In the genomic region with DNA sequence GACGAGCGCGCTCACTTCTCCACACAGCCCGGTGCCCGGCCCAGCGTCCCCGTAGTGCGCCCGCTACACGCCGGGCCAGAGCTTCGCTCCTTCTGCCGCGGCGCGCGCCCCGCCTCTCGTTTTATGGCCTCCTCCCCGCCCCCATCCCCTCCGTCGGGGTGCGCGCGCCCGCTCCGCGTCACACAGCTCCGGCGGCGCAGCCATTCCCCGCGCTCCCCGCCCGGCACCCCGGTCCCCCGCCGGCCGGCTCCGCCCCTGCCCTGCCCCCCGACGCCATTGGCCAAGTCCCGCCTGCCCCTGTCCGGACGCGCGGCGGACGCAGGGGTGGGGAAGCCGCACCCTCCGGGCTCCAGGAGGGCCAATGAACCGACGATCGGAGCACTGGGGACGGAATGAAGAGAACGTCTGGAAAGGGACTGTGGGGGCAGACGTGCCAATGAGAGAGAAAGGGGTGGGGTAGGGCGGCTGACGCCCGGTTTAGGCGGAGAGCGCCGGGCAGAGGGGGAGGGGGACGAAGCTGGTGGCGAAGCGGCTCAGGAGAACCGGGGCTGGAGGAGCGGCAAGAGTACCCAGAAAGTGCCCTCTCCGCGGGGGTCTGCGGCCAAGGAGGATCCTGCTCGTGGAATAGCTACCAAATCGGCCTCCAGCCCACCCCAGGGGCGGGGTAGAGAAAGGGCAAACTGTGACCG, we compare ENCODE assay signal across 1 cellular context.
TF ChIP-seq lines count a peak whose summit lies in the region.

TOB1 (minus strand) TSS at position 94 of the 689 bp plus-strand sequence. CDS start 2,337 bp downstream, outside the sequence.

TF ChIP-seq in HepG2, 621 proteins besides CTCF, POLR2A, EP300 and RAD21 (continued from another document and continues in another):
- TF ChIP-seq IRF1 (CRISPR knock-in tag; IDR thresholded peaks at IDR 0.05; ENCODE audit: low read depth) (no peak), MYNN (CRISPR knock-in tag; IDR thresholded peaks at IDR 0.05; ENCODE audit: low read depth) (0 out of 2 replicates have a peak, but pooled peaks have one; percentile 64), ZNF460 (CRISPR knock-in tag; IDR thresholded peaks at IDR 0.05; ENCODE audit: borderline replicate concordance) (no peak), NFE2 (CRISPR knock-in tag; IDR thresholded peaks at IDR 0.05) (peak; percentile 45; the same call in 1 of the 2 replicates), ZHX1 (CRISPR knock-in tag; IDR thresholded peaks at IDR 0.05; ENCODE audit: low read depth) (peak; percentile 80; the same call in 1 of the 2 replicates), MEF2D (CRISPR knock-in tag; IDR thresholded peaks at IDR 0.05) (no peak), HNRNPH1 (optimal IDR thresholded peaks at IDR 0.05; ENCODE audit: low read depth, low read length) (peak; percentile 68), PITX1 (CRISPR knock-in tag; IDR thresholded peaks at IDR 0.05) (peak; percentile 82), ZNF670 (CRISPR knock-in tag; IDR thresholded peaks at IDR 0.05; ENCODE audit: borderline replicate concordance) (peak; percentile 13; the same call in 1 of the 2 replicates), FOXP1 (IDR thresholded peaks at IDR 0.05) (no peak), FOXP1 (CRISPR knock-in tag; IDR thresholded peaks at IDR 0.05) (no peak; the same call in 1 of the 2 replicates), ZNF558 (CRISPR knock-in tag; IDR thresholded peaks at IDR 0.05; ENCODE audit: borderline replicate concordance) (peak; percentile 67; the same call in 1 of the 2 replicates), SOX6 (IDR thresholded peaks at IDR 0.05) (no peak), SOX6 (CRISPR knock-in tag; IDR thresholded peaks at IDR 0.05) (peak; percentile 54), MED13 (CRISPR knock-in tag; IDR thresholded peaks at IDR 0.05) (peak; percentile 91), CREBL2 (CRISPR knock-in tag; IDR thresholded peaks at IDR 0.05; ENCODE audit: borderline replicate concordance) (no peak), KLF6 (CRISPR knock-in tag; IDR thresholded peaks at IDR 0.05) (peak; percentile 96; the same call in 1 of the 2 replicates), JDP2 (CRISPR knock-in tag; IDR thresholded peaks at IDR 0.05; ENCODE audit: borderline replicate concordance) (no peak; the same call in 1 of the 2 replicates), ISX (CRISPR knock-in tag; conservative IDR thresholded peaks at IDR 0.05) (peak; percentile 74; the same call in 1 of the 2 replicates), ISL2 (CRISPR knock-in tag; IDR thresholded peaks at IDR 0.05) (peak; percentile 93), MED8 (CRISPR knock-in tag; IDR thresholded peaks at IDR 0.05; ENCODE audit: insufficient replicate concordance) (no peak), HNF4A (CRISPR knock-in tag; IDR thresholded peaks at IDR 0.05) (peak; percentile 57; the same call in 1 of the 2 replicates), NFIB (CRISPR knock-in tag; IDR thresholded peaks at IDR 0.05; ENCODE audit: borderline replicate concordance) (no peak), AKAP8 (CRISPR knock-in tag; IDR thresholded peaks at IDR 0.05) (peak; percentile 81; the same call in 1 of the 2 replicates), RNF2 (conservative IDR thresholded peaks at IDR 0.05; ENCODE audit: low read depth) (no peak), ZNF563 (CRISPR knock-in tag; IDR thresholded peaks at IDR 0.05) (peak; percentile 46; the same call in 1 of the 2 replicates), ATAD3A (CRISPR knock-in tag; IDR thresholded peaks at IDR 0.05) (0 out of 2 replicates have a peak, but pooled peaks have one; percentile 82), NR2F1 (CRISPR knock-in tag; IDR thresholded peaks at IDR 0.05) (peak in 1 of 2 experiments; percentile 50; a peak in 1 of 4 replicates), HHEX (CRISPR knock-in tag; IDR thresholded peaks at IDR 0.05) (no peak), MXD4 (CRISPR knock-in tag; IDR thresholded peaks at IDR 0.05) (peak; percentile 86; the same call in 1 of the 2 replicates), NR2C2 (CRISPR knock-in tag; IDR thresholded peaks at IDR 0.05; ENCODE audit: borderline replicate concordance) (no peak; the same call in 1 of the 2 replicates), ARID4A (CRISPR knock-in tag; IDR thresholded peaks at IDR 0.05; ENCODE audit: borderline replicate concordance) (peak; percentile 85), ZNF142 (CRISPR knock-in tag; IDR thresholded peaks at IDR 0.05) (peak; percentile 82; the same call in 1 of the 2 replicates), ZNF672 (CRISPR knock-in tag; IDR thresholded peaks at IDR 0.05) (no peak), KLF16 (CRISPR knock-in tag; IDR thresholded peaks at IDR 0.05) (peak; percentile 64 to 95; a peak in 2 of 4 replicates)
- TF ChIP-seq, protein P1, sequence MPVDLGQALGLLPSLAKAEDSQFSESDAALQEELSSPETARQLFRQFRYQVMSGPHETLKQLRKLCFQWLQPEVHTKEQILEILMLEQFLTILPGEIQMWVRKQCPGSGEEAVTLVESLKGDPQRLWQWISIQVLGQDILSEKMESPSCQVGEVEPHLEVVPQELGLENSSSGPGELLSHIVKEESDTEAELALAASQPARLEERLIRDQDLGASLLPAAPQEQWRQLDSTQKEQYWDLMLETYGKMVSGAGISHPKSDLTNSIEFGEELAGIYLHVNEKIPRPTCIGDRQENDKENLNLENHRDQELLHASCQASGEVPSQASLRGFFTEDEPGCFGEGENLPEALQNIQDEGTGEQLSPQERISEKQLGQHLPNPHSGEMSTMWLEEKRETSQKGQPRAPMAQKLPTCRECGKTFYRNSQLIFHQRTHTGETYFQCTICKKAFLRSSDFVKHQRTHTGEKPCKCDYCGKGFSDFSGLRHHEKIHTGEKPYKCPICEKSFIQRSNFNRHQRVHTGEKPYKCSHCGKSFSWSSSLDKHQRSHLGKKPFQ (CRISPR knock-in tag; IDR thresholded peaks at IDR 0.05; ENCODE audit: insufficient replicate concordance): peak; percentile 90
- TF ChIP-seq, protein P2, sequence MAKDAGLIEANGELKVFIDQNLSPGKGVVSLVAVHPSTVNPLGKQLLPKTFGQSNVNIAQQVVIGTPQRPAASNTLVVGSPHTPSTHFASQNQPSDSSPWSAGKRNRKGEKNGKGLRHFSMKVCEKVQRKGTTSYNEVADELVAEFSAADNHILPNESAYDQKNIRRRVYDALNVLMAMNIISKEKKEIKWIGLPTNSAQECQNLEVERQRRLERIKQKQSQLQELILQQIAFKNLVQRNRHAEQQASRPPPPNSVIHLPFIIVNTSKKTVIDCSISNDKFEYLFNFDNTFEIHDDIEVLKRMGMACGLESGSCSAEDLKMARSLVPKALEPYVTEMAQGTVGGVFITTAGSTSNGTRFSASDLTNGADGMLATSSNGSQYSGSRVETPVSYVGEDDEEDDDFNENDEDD (CRISPR knock-in tag; IDR thresholded peaks at IDR 0.05; ENCODE audit: borderline replicate concordance): no peak; the same call in none of the 2 replicates
- TF ChIP-seq, protein P3, sequence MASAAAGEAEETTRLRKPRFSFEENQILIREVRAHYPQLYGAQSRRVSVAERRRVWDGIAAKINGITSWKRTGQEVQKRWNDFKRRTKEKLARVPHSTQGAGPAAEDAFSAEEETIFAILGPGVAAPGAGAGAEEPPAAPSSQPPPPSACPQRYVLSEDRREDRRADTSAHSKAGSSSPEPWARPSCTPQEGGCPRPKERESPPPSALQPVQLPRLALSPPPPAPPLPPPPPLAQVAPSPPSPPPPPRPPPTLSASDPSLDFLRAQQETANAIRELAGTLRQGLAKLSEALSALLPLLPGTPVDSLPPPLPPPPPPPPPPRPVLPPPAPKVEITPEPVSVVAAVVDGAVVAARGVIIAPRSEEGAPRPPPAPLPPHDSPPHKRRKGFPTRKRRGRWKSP (CRISPR knock-in tag; IDR thresholded peaks at IDR 0.05): peak; percentile 88
